Comparison of ENCODE assay signal across 1 cellular context in genomic region chr15:60821462-60822061, GRCh38.
TF ChIP-seq lines count a peak whose summit lies in the region.

No MANE protein-coding gene starts in this region.

TF ChIP-seq in H1, 55 proteins besides CTCF, POLR2A, EP300 and RAD21 (continued from another document):
- TF ChIP-seq CHD7 (IDR thresholded peaks at IDR 0.05; ENCODE audit: insufficient replicate concordance, low read length) (no peak), YY1 (IDR thresholded peaks at IDR 0.05; ENCODE audit: low read depth, low read length) (no peak), SIN3A (conservative IDR thresholded peaks at IDR 0.05 in 1 of 2, IDR thresholded peaks at IDR 0.05 in 1 of 2; ENCODE audit: low read depth in 1 of 2, low read length in 2 of 2) (no peak), TAF7 (optimal IDR thresholded peaks at IDR 0.05; ENCODE audit: borderline replicate concordance, low read depth, low read length) (no peak), USF2 (IDR thresholded peaks at IDR 0.05; ENCODE audit: low read length) (no peak), MAX (IDR thresholded peaks at IDR 0.05) (no peak), EZH2 (IDR thresholded peaks at IDR 0.05; ENCODE audit: low read depth, low read length, severe bottlenecking) (no peak), TCF12 (IDR thresholded peaks at IDR 0.05; ENCODE audit: low read depth, low read length) (no peak), POU5F1 (IDR thresholded peaks at IDR 0.05; ENCODE audit: low read depth, low read length) (no peak), E2F6 (IDR thresholded peaks at IDR 0.05) (no peak), KDM5A (IDR thresholded peaks at IDR 0.05; ENCODE audit: low read length) (no peak), TBP (IDR thresholded peaks at IDR 0.05; ENCODE audit: low read depth, low read length) (no peak)
